15 cellular contexts compared by ENCODE assay signal in the genomic region with DNA sequence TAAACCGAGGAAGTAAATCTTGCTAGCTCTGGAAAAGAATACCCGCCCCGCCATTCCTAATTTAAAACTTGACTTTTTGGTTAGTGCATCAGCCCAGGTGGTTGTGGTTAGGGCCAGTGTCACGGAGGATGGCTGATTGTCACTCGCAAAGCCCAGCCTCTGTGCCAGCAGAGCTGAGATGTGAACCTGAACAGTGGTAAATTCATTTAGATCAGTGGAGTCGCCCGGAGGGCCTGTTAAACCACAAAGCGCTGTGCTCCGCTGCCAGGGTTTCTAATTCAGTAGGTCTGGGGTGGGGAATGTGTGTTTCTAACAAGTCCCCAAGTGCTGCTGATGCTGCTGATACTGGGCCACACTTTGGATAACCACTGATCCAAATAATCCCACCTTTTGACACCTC.
A peak's percentile ranks its signal among the peaks of the same experiment; 100 is the strongest.
DNase-seq lines count a peak whose midpoint lies in the region; ATAC-seq and TF ChIP-seq lines count a peak whose summit lies in the region.
"Had no signal": no experiment of that assay in that cellular context is flagged by ENCODE, and none has a peak within 500 bp of the region (broad histone marks: within the 10 kb centered on the region; RNA-seq: fewer than 3 reads in every experiment).

No MANE protein-coding gene starts in this region.

- H3K4me2 ChIP-seq in BLaER1 (peak overlapping the region; percentile 82), osteoblast (ENCODE audit: insufficient read depth, low read length) (no peak overlapping the region)
- H3K4me2 ChIP-seq: PC-9 had no signal

- no peaks in the 10 kb centered on the region for H3K36me3 ChIP-seq in BLaER1
- no peaks in the 10 kb centered on the region for H3K36me3 ChIP-seq in osteoblast (ENCODE audit: insufficient read depth, low read length)

- H3K4me1 ChIP-seq in BLaER1 (peaks cover 44% of the 10 kb centered on the region), osteoblast (ENCODE audit: insufficient read depth, low read length) (no peaks in the 10 kb centered on the region)

- no peaks in the 10 kb centered on the region for H3K79me2 ChIP-seq in osteoblast (ENCODE audit: insufficient read depth, low read length)

- H3K27ac ChIP-seq in BLaER1 = peak overlapping the region; percentile 43; the same call in 1 of the 2 replicates
- H3K27ac ChIP-seq in osteoblast (ENCODE audit: low read depth, low read length) = no peak overlapping the region
- H3K27ac ChIP-seq: PC-9 had no signal

- H3K9me3 Mint-ChIP-seq in nephron progenitor cell = peaks cover 7% of the 10 kb centered on the region
- H3K9me3 Mint-ChIP-seq: CD8-positive, alpha-beta memory T cell had no signal

- no peak overlapping the region; the same call in 1 of the 2 replicates for H3K9ac ChIP-seq in BLaER1

- no peaks in the 10 kb centered on the region for H4K20me1 ChIP-seq in BLaER1
- H4K20me1 ChIP-seq in osteoblast (ENCODE audit: insufficient read depth, low read length) = no peaks in the 10 kb centered on the region

- H3K9me3 ChIP-seq in BLaER1 (no peaks in the 10 kb centered on the region), osteoblast (ENCODE audit: low read depth, low read length) (no peaks in the 10 kb centered on the region)

- intact Hi-C loops in sciatic nerve (cut with DNase I) = no loop called here

- H3K4me3 Mint-ChIP-seq in nephron progenitor cell = no peak overlapping the region
- H3K4me3 Mint-ChIP-seq: CD8-positive, alpha-beta memory T cell had no signal

- peaks cover 27% of the 10 kb centered on the region for H3K4me1 Mint-ChIP-seq in nephron progenitor cell
- H3K4me1 Mint-ChIP-seq: CD8-positive, alpha-beta memory T cell had no signal

- DNase-seq in Jurkat, Clone E6-1 (ENCODE audit: low read depth, low spot score) = peak; percentile 23
- DNase-seq in RPMI8226 (peak; percentile 5), nephron progenitor cell (peak; percentile 8), sciatic nerve (ENCODE audit: low spot score) (no peak), osteoblast (ENCODE audit: insufficient read length, low spot score, missing footprints) (no peak)
- DNase-seq: CD8-positive, alpha-beta memory T cell; Kasumi-1; NCI-H1436; NCI-H2081; NCI-H2227 treated with DMSO at 0.1 percent for 48 hours; PC-9; Right ventricle myocardium superior had no signal

- H3K27me3 ChIP-seq in BLaER1 (no peaks in the 10 kb centered on the region), osteoblast (ENCODE audit: insufficient read depth, low read length) (no peaks in the 10 kb centered on the region)

- H3K27ac Mint-ChIP-seq in nephron progenitor cell = peak overlapping the region; percentile 39
- H3K27ac Mint-ChIP-seq: CD8-positive, alpha-beta memory T cell had no signal

- no peaks in the 10 kb centered on the region for H3K27me3 Mint-ChIP-seq in nephron progenitor cell (ENCODE audit: low read depth, poor library complexity)

- H3K4me3 ChIP-seq in BLaER1 (no peak overlapping the region; the same call in 1 of the 2 replicates), osteoblast (ENCODE audit: insufficient read depth, low read length) (no peak overlapping the region)
- no peak overlapping the region for H3K4me3 ChIP-seq in Jurkat, Clone E6-1 (ENCODE audit: low read length)
- H3K4me3 ChIP-seq: PC-9 had no signal

- TF ChIP-seq CTCF in nephron progenitor cell (IDR thresholded peaks at IDR 0.05) (no peak), osteoblast (IDR thresholded peaks at IDR 0.05; ENCODE audit: extremely low read depth, low read depth, low read length) (no peak)

- ATAC-seq in sciatic nerve = no peak
- no peak for ATAC-seq in GM19397 (IDR thresholded peaks at IDR 0.05; ENCODE audit: unreplicated experiment)
- no peak for ATAC-seq in HG03378 (IDR thresholded peaks at IDR 0.05; ENCODE audit: unreplicated experiment)

- H2AFZ ChIP-seq in osteoblast (ENCODE audit: low read length) = no peak overlapping the region
- H2AFZ ChIP-seq: PC-9 had no signal

- H3K36me3 Mint-ChIP-seq in nephron progenitor cell (ENCODE audit: low read depth) = peaks cover 11% of the 10 kb centered on the region
- H3K36me3 Mint-ChIP-seq: CD8-positive, alpha-beta memory T cell had no signal

Comparison
In these comparisons a context has a peak if more than half of its experiments do, and no peak if none do; other contexts are left out.
1. DNase-seq: peak in Jurkat, Clone E6-1 (single experiment), RPMI8226 (single experiment) and nephron progenitor cell (single experiment); none in sciatic nerve (single experiment) and osteoblast (single experiment).